ENCODE assay signal across 1 cellular context in the genomic region with DNA sequence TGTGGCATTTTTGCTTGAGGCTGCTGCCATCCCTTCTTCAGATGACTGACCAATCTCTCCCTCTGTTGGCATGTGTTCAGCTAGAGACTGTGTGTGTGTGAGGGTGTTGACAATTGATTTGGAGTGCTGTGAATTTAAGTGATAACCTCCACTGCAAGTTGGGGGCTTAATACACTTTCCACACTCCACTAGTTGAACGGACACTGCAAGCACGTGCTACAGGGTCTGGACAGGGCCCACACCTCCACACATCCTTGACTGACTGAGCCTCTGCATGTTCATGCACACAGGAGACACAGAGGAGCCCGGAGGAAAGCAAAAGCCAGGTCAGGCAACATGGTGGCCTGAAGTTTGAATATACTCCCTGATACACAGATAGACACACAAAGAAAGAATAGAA.
TF ChIP-seq lines count a peak whose summit lies in the region.

No MANE protein-coding gene starts in this region.

TF ChIP-seq in IMR-90, 13 proteins besides CTCF, POLR2A, EP300 and RAD21:
- TF ChIP-seq NFE2L2 (IDR thresholded peaks at IDR 0.05; ENCODE audit: low read depth, low read length) (no peak), MAFK (IDR thresholded peaks at IDR 0.05; ENCODE audit: low read depth, low read length) (no peak), CHD1 (IDR thresholded peaks at IDR 0.05; ENCODE audit: low read depth, low read length) (no peak), FOS (IDR thresholded peaks at IDR 0.05; ENCODE audit: low read depth, low read length) (no peak), MAZ (IDR thresholded peaks at IDR 0.05; ENCODE audit: borderline replicate concordance, low read depth, low read length) (no peak), CEBPB (IDR thresholded peaks at IDR 0.05; ENCODE audit: low read depth, low read length) (no peak)
- TF ChIP-seq, protein P1, sequence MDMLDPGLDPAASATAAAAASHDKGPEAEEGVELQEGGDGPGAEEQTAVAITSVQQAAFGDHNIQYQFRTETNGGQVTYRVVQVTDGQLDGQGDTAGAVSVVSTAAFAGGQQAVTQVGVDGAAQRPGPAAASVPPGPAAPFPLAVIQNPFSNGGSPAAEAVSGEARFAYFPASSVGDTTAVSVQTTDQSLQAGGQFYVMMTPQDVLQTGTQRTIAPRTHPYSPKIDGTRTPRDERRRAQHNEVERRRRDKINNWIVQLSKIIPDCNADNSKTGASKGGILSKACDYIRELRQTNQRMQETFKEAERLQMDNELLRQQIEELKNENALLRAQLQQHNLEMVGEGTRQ (IDR thresholded peaks at IDR 0.05; ENCODE audit: low read depth, low read length), result no peak
